ENCODE assay signal across 1 cellular context in genomic region chr9:32552172-32552872, GRCh38.
TF ChIP-seq lines count a peak whose summit lies in the region.

A gene with protein sequence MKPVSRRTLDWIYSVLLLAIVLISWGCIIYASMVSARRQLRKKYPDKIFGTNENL (plus strand): TSS chr9:32552327. CDS start chr9:32552435, 108 bp downstream.
Gene TOPORS, minus strand, starts transcription at chr9:32552586. Its CDS starts 150 bp downstream, at chr9:32552436.

TF ChIP-seq in GM23338, 12 proteins besides CTCF, POLR2A, EP300 and RAD21 (continued from another document):
- no peak for TF ChIP-seq ZNF462 (CRISPR knock-in tag; IDR thresholded peaks at IDR 0.05)
- no peak for TF ChIP-seq EZH2phosphoT487 (IDR thresholded peaks at IDR 0.05; ENCODE audit: unreplicated experiment)
- TF ChIP-seq JUNB (IDR thresholded peaks at IDR 0.05; ENCODE audit: unreplicated experiment), result no peak
- TF ChIP-seq EZH2 (IDR thresholded peaks at IDR 0.05; ENCODE audit: low read depth, unreplicated experiment), result no peak
- no peak for TF ChIP-seq NANOG (IDR thresholded peaks at IDR 0.05; ENCODE audit: borderline replicate concordance)
